In genomic region chr6:28941681-28942448, GRCh38 we compare ENCODE assay signal across 8 cellular contexts. TPM values are rescaled to one million over a fixed set of nuclear protein-coding genes. Genes with fewer than 3 reads are reported as not detected.
DNase-seq lines count a peak whose midpoint lies in the region; ATAC-seq and TF ChIP-seq lines count a peak whose summit lies in the region.

No MANE protein-coding gene starts in this region.

- H3K23ac ChIP-seq in mesenchymal stem cell (ENCODE audit: low read length in 2 of 2) = no peak overlapping the region

- in situ Hi-C loops in astrocyte of the spinal cord (cut with HindIII; ENCODE audit: low sequenced_read_pairs) = no loop called here

- H3K4ac ChIP-seq in mesenchymal stem cell (ENCODE audit: low read depth in 1 of 2, low read length in 2 of 2) = no peak overlapping the region

- WGBS in mesenchymal stem cell = 2% methylated on average over 7 of the region's 13 CpGs

- H2BK12ac ChIP-seq in mesenchymal stem cell (ENCODE audit: low read length in 2 of 2) = no peak overlapping the region

- BruUV-seq in HCT116 (replicated peaks; lab: Mats Ljungman, UMichigan) = no TSS peak

- POLR2A ChIA-PET in HCT116 (lab: Charles Lee) = no interaction called here

- no peak overlapping the region for H4K91ac ChIP-seq in mesenchymal stem cell (ENCODE audit: low read length)

- no peak overlapping the region for H4K8ac ChIP-seq in mesenchymal stem cell (ENCODE audit: low read length)

- no peak overlapping the region for H2BK5ac ChIP-seq in mesenchymal stem cell (ENCODE audit: low read depth, low read length, poor library complexity, severe bottlenecking)

- H3K79me1 ChIP-seq in mesenchymal stem cell (replicated peaks; ENCODE audit: low read length, poor library complexity, severe bottlenecking) = no peaks in the 10 kb centered on the region

- H3K27me3 ChIP-seq in ACC112 (ENCODE audit: insufficient read depth, low read length) = no peaks in the 10 kb centered on the region
- no peaks in the 10 kb centered on the region for H3K27me3 ChIP-seq in HCT116 (ENCODE audit: insufficient read depth, low read length)
- H3K27me3 ChIP-seq in mesenchymal stem cell (ENCODE audit: control insufficient read depth in 1 of 2, insufficient read depth in 1 of 2, low read length in 2 of 2) = no peaks in the 10 kb centered on the region

- H3K18ac ChIP-seq in mesenchymal stem cell (ENCODE audit: low read depth in 1 of 2, low read length in 2 of 2) = no peak overlapping the region

- H3K4me1 ChIP-seq in ACC112 (ENCODE audit: control insufficient read depth, insufficient read depth, low read length, unreplicated experiment) (no peaks in the 10 kb centered on the region), HCT116 (ENCODE audit: control insufficient read depth in 1 of 2, insufficient read depth in 2 of 2, low read length in 2 of 2) (peaks cover 11 to 45% of the 10 kb centered on the region in 2 experiments; a peak in 3 of 4 replicates), mesenchymal stem cell (ENCODE audit: control insufficient read depth, insufficient read depth, low read depth, low read length) (peaks cover 4% of the 10 kb centered on the region)

- H2BK15ac ChIP-seq in mesenchymal stem cell (ENCODE audit: low read depth, poor library complexity, severe bottlenecking) = no peak overlapping the region

- H3K4me3 ChIP-seq in ACC112 (ENCODE audit: low read depth, low read length) (peak overlapping the region; percentile 85), HCT116 (replicated peaks in 1 of 2; ENCODE audit: low read depth in 1 of 2, low read length in 2 of 2) (peak overlapping the region; percentile 42 to 65), astrocyte of the spinal cord (ENCODE audit: low read depth, low read length) (peak overlapping the region; percentile 53), mesenchymal stem cell (ENCODE audit: insufficient read depth in 1 of 2, low read depth in 1 of 2, low read length in 2 of 2) (peak overlapping the region in 1 of 2 experiments; percentile 90)

- peak overlapping the region; percentile 45 for H2AFZ ChIP-seq in ACC112 (ENCODE audit: low read length, unreplicated experiment)
- H2AFZ ChIP-seq in HCT116 (ENCODE audit: low read depth, low read length, poor library complexity, severe bottlenecking) = peak overlapping the region; percentile 87
- H2AFZ ChIP-seq in mesenchymal stem cell (ENCODE audit: low read depth, low read length) = no peak overlapping the region

- H4K20me1 ChIP-seq in HCT116 (ENCODE audit: insufficient read depth) = no peaks in the 10 kb centered on the region

- no peak overlapping the region for H3K27ac ChIP-seq in ACC112 (ENCODE audit: low read depth, low read length)
- H3K27ac ChIP-seq in HCT116 (ENCODE audit: low read depth, low read length) = peak overlapping the region; percentile 48
- H3K27ac ChIP-seq in mesenchymal stem cell (ENCODE audit: low read length, poor library complexity, severe bottlenecking) = no peak overlapping the region

- intact Hi-C loops in HCT116 (cut with micrococcal nuclease) = loop anchor here (2.0 to 5.0 kb wide), 5 partner anchors 45 to 213 kb away; no protein-coding TSS in a partner anchor

- TF ChIP-seq RAD21 in HCT116 (IDR thresholded peaks at IDR 0.05; ENCODE audit: low read depth) = peak; percentile 21; the same call in 1 of the 2 replicates

- CTCF ChIA-PET in HCT116 (lab: Charles Lee) = no interaction called here

- peak; percentile 49 for ATAC-seq in HCT116
- no peak for ATAC-seq in HG02970 (IDR thresholded peaks at IDR 0.05; ENCODE audit: low FRiP score, unreplicated experiment)
- no peak for ATAC-seq in GM21717 (IDR thresholded peaks at IDR 0.05; ENCODE audit: unreplicated experiment)

- no peak overlapping the region for H3K14ac ChIP-seq in mesenchymal stem cell (ENCODE audit: low read length in 2 of 2)

- RAD21 ChIA-PET in HCT116 (lab: Charles Lee; ENCODE audit: low non-redundant PET in 1 of 2, low total read pairs in 2 of 2, uncharacterized antibody in 2 of 2, unreplicated experiment in 2 of 2) = no interaction called here

- no peak overlapping the region for H2BK120ac ChIP-seq in mesenchymal stem cell (ENCODE audit: low read depth, low read length)

- peak in 1 of 3 experiments; percentile 2; a peak in 1 of 6 replicates for TF ChIP-seq CTCF in HCT116 (IDR thresholded peaks at IDR 0.05 in 2 of 3, conservative IDR thresholded peaks at IDR 0.05 in 1 of 3; ENCODE audit: borderline replicate concordance in 1 of 3, insufficient read depth in 1 of 3, low read depth in 2 of 3, low read length in 2 of 3)
- TF ChIP-seq CTCF in astrocyte of the spinal cord (IDR thresholded peaks at IDR 0.05; ENCODE audit: low read depth, low read length) = no peak

- H3K4me2 ChIP-seq in HCT116 (ENCODE audit: low read length) = peak overlapping the region; percentile 89
- peak overlapping the region; percentile 70 for H3K4me2 ChIP-seq in mesenchymal stem cell (ENCODE audit: low read length, poor library complexity, severe bottlenecking)

- TF ChIP-seq POLR2A in HCT116 (IDR thresholded peaks at IDR 0.05; ENCODE audit: borderline replicate concordance, extremely low read depth, insufficient read depth, insufficient read length) = no peak

- no peaks in the 10 kb centered on the region for H3K9me2 ChIP-seq in HCT116 (ENCODE audit: insufficient read depth)

- DNase-seq in HCT116 (ENCODE audit: low read depth, low spot score) (no peak), astrocyte of the spinal cord (ENCODE audit: low read depth, low spot score) (no peak), mesenchymal stem cell (no peak), hepatic stellate cell (ENCODE audit: low spot score) (no peak), CD1c-positive myeloid dendritic cell (ENCODE audit: extremely low spot score) (no peak)

- peak overlapping the region; percentile 28; the same call in 1 of the 2 replicates for H3K9ac ChIP-seq in HCT116 (ENCODE audit: low read length)
- peak overlapping the region; percentile 89 for H3K9ac ChIP-seq in mesenchymal stem cell (ENCODE audit: low read length)

- no peak overlapping the region for H2AK5ac ChIP-seq in mesenchymal stem cell (ENCODE audit: low read length, severe bottlenecking)

- no peaks in the 10 kb centered on the region for H3K79me2 ChIP-seq in ACC112 (ENCODE audit: control insufficient read depth, insufficient read depth, low read length, unreplicated experiment)
- no peaks in the 10 kb centered on the region for H3K79me2 ChIP-seq in HCT116 (ENCODE audit: insufficient read depth, low read length)

- H3K36me3 ChIP-seq in ACC112 (ENCODE audit: insufficient read depth, low read length) (no peaks in the 10 kb centered on the region), HCT116 (ENCODE audit: control insufficient read depth in 1 of 2, insufficient read depth in 2 of 2, low read length in 2 of 2) (no peaks in the 10 kb centered on the region), mesenchymal stem cell (ENCODE audit: control insufficient read depth in 1 of 2, insufficient read depth in 2 of 2, low read depth in 1 of 2, low read length in 2 of 2) (no peaks in the 10 kb centered on the region)

- H3K9me3 ChIP-seq in HCT116 (ENCODE audit: control insufficient read depth in 1 of 2, insufficient read depth in 1 of 2, low read depth in 1 of 2, low read length in 2 of 2) (no peaks in the 10 kb centered on the region), mesenchymal stem cell (ENCODE audit: control insufficient read depth, low read length) (no peaks in the 10 kb centered on the region)

TF ChIP-seq in HCT116, 20 proteins besides CTCF, POLR2A, EP300 and RAD21:
- TF ChIP-seq CBX3 (IDR thresholded peaks at IDR 0.05; ENCODE audit: low read depth) (peak; percentile 54; the same call in 1 of the 2 replicates), TCF7L2 (IDR thresholded peaks at IDR 0.05; ENCODE audit: borderline replicate concordance, extremely low read depth, insufficient read depth, insufficient read length) (no peak), SP1 (IDR thresholded peaks at IDR 0.05; ENCODE audit: low read depth) (no peak), ZFX (IDR thresholded peaks at IDR 0.05) (no peak), CEBPB (IDR thresholded peaks at IDR 0.05; ENCODE audit: low read depth) (no peak)

RNA-seq across cellular contexts. Expression of gene TRIM27, which starts 18.1 kb away (rescaled TPM):
- 62.5 TPM for total RNA-seq in HCT116 (2021; ENCODE audit: unreplicated experiment)
- 40.8 and 45.8 TPM in 2 replicates for polyA plus RNA-seq in HCT116 (2012)
- 31.0 TPM for polyA plus RNA-seq in mesenchymal stem cell (2013, experiment 1 of 2)
- 31.4 TPM for polyA plus RNA-seq in mesenchymal stem cell (2013, experiment 2 of 2)
